Comparison of ENCODE assay signal across 8 cellular contexts in genomic region chr3:120145498-120146285, GRCh38. TPM values are rescaled to one million over a fixed set of nuclear protein-coding genes. Genes with fewer than 3 reads are reported as not detected.
DNase-seq lines count a peak whose midpoint lies in the region; ATAC-seq and TF ChIP-seq lines count a peak whose summit lies in the region.

No MANE protein-coding gene starts in this region.

- CTCF ChIA-PET in IMR-90 (lab: Yijun Ruan, JAX): no interaction called here

- H4K91ac ChIP-seq in IMR-90 (ENCODE audit: insufficient read depth, low read depth, low read length): peak overlapping the region; percentile 44

- H3K4ac ChIP-seq in IMR-90 (ENCODE audit: low read depth, low read length): peak overlapping the region; percentile 48

- H4K20me1 ChIP-seq in IMR-90 (ENCODE audit: insufficient read depth, low read length): no peaks in the 10 kb centered on the region

- ATAC-seq in IMR-90 (ENCODE audit: low read depth) (peak; percentile 53), GM18870 (IDR thresholded peaks at IDR 0.05; ENCODE audit: unreplicated experiment) (no peak), T-helper 17 cell (no peak)
- ATAC-seq in stimulated activated naive CD8-positive, alpha-beta T cell treated with anti-CD3 and anti-CD28 coated beads, Interleukin-15, amount 100 ng/mL, for 72 hours: peak; percentile 91

- H2AK9ac ChIP-seq in IMR-90 (replicated peaks; ENCODE audit: low read depth, low read length, poor library complexity): no peak overlapping the region

- H3K27ac ChIP-seq in IMR-90 (ENCODE audit: insufficient read depth, low read length): no peak overlapping the region

- H3K23ac ChIP-seq in IMR-90 (ENCODE audit: low read depth, low read length): peak overlapping the region; percentile 31; the same call in 1 of the 2 replicates

- peaks cover 37% of the 10 kb centered on the region for H3K4me1 Mint-ChIP-seq in stimulated activated naive CD8-positive, alpha-beta T cell treated with anti-CD3 and anti-CD28 coated beads, Interleukin-15, amount 100 ng/mL, for 72 hours
- peaks cover 12% of the 10 kb centered on the region for H3K4me1 Mint-ChIP-seq in T-helper 17 cell

- H2BK20ac ChIP-seq in IMR-90 (ENCODE audit: low read depth, low read length): peak overlapping the region; percentile 54; the same call in 1 of the 2 replicates

- no peaks in the 10 kb centered on the region for H3K27me3 ChIP-seq in IMR-90 (ENCODE audit: control insufficient read depth, insufficient read depth, low read length)

- no peak overlapping the region for H3K56ac ChIP-seq in IMR-90 (ENCODE audit: extremely low read depth, insufficient read depth, low read length)

- peak overlapping the region; percentile 3; the same call in 1 of the 2 replicates for H3K14ac ChIP-seq in IMR-90 (replicated peaks; ENCODE audit: low read depth, low read length)

- H3K36me3 Mint-ChIP-seq in T-helper 17 cell (ENCODE audit: low read depth): no peaks in the 10 kb centered on the region

- H3K4me2 ChIP-seq in IMR-90 (ENCODE audit: low read depth, low read length): no peak overlapping the region

- no peak overlapping the region for H3K27ac Mint-ChIP-seq in stimulated activated naive CD8-positive, alpha-beta T cell treated with anti-CD3 and anti-CD28 coated beads, Interleukin-15, amount 100 ng/mL, for 72 hours
- no peak overlapping the region for H3K27ac Mint-ChIP-seq in T-helper 17 cell

- TF ChIP-seq CTCF in IMR-90 (conservative IDR thresholded peaks at IDR 0.05; ENCODE audit: low read depth, low read length): no peak

- TF ChIP-seq RAD21 in IMR-90 (IDR thresholded peaks at IDR 0.05; ENCODE audit: low read length): no peak

- in situ Hi-C loops in IMR-90 (cut with MboI; ENCODE audit: low sequenced_read_pairs): no loop called here

- no peak overlapping the region for H2AFZ ChIP-seq in IMR-90 (replicated peaks; ENCODE audit: low read length, poor library complexity)

- POLR2A ChIA-PET in IMR-90 (lab: Charles Lee; ENCODE audit: unreplicated experiment): interaction anchor here (1.1 kb wide), 1 partner anchor 41 kb away, joined by 3 read pairs; no protein-coding TSS in a partner anchor

- intact Hi-C loops in IMR-90 (cut with micrococcal nuclease): no loop called here

- dilution Hi-C loops in IMR-90 (cut with HindIII; ENCODE audit: low sequenced_read_pairs, unreplicated experiment): no loop called here

- H3K9me3 ChIP-seq in IMR-90 (ENCODE audit: control insufficient read depth, insufficient read depth, low read length): no peaks in the 10 kb centered on the region
- no peaks in the 10 kb centered on the region for H3K9me3 ChIP-seq in T-helper 17 cell (ENCODE audit: control insufficient read depth, low read length, poor library complexity, severe bottlenecking)

- peaks cover 7% of the 10 kb centered on the region for H3K9me1 ChIP-seq in IMR-90 (ENCODE audit: insufficient read depth, low read length)

- no peaks in the 10 kb centered on the region for H3K36me3 ChIP-seq in IMR-90 (ENCODE audit: control insufficient read depth, insufficient read depth, low read length)

- H2BK120ac ChIP-seq in IMR-90 (ENCODE audit: low read depth, low read length): peak overlapping the region; percentile 35; the same call in 1 of the 2 replicates

- TF ChIP-seq POLR2A in IMR-90 (IDR thresholded peaks at IDR 0.05; ENCODE audit: low read depth, low read length): no peak

- H3K27me3 Mint-ChIP-seq in stimulated activated naive CD8-positive, alpha-beta T cell treated with anti-CD3 and anti-CD28 coated beads, Interleukin-15, amount 100 ng/mL, for 72 hours: no peaks in the 10 kb centered on the region
- H3K27me3 Mint-ChIP-seq in T-helper 17 cell: no peaks in the 10 kb centered on the region

- no peak overlapping the region for H3K4me3 Mint-ChIP-seq in stimulated activated naive CD8-positive, alpha-beta T cell treated with anti-CD3 and anti-CD28 coated beads, Interleukin-15, amount 100 ng/mL, for 72 hours
- no peak overlapping the region for H3K4me3 Mint-ChIP-seq in T-helper 17 cell

- no peak overlapping the region for H2BK5ac ChIP-seq in IMR-90 (ENCODE audit: low read depth, low read length, poor library complexity, severe bottlenecking)

- peak overlapping the region in 1 of 2 experiments; percentile 40; a peak in 1 of 4 replicates for H4K8ac ChIP-seq in IMR-90 (ENCODE audit: low read depth in 2 of 2, low read length in 2 of 2)

- no peak overlapping the region for H3K9ac ChIP-seq in IMR-90 (ENCODE audit: low read depth, low read length)

- peaks cover 12% of the 10 kb centered on the region for H3K4me1 ChIP-seq in IMR-90 (ENCODE audit: control insufficient read depth, insufficient read depth, low read length)

- H3K79me1 ChIP-seq in IMR-90 (ENCODE audit: low read depth in 1 of 2, low read length in 2 of 2): no peaks in the 10 kb centered on the region

- H3K4me3 ChIP-seq in IMR-90 (ENCODE audit: insufficient read depth, low read depth, low read length): no peak overlapping the region

- DNase-seq in activated T-cell treated with anti-CD3 and anti-CD28 coated beads for 24 hours (ENCODE audit: low read depth) (peak; percentile 17), IMR-90 (peak; percentile 41), dermis blood vessel endothelial cell (peak; percentile 27), T-helper 17 cell (no peak), SKM-1 treated with dmso at 0.1 percent for 144 hours (lab: John Stamatoyannopoulos, UW; ENCODE audit: unreplicated experiment) (no peak)
- DNase-seq in activated T-cell treated with anti-CD3 and anti-CD28 coated beads, Interleukin-2, amount 50 U/mL, for 1 hour: no peak
- DNase-seq in stimulated activated naive CD8-positive, alpha-beta T cell treated with anti-CD3 and anti-CD28 coated beads, Interleukin-15, amount 100 ng/mL, for 72 hours: peak; percentile 23 to 27

- BruUV-seq in IMR-90 (replicated peaks; lab: Mats Ljungman, UMichigan): no TSS peak

- no peak overlapping the region for H3K18ac ChIP-seq in IMR-90 (ENCODE audit: low read depth, low read length)

- peak overlapping the region; percentile 29 for H2AK5ac ChIP-seq in IMR-90 (ENCODE audit: low read depth, low read length)

- no peak overlapping the region for H4K5ac ChIP-seq in IMR-90 (ENCODE audit: low read depth, low read length)

- no peaks in the 10 kb centered on the region for H3K9me3 Mint-ChIP-seq in stimulated activated naive CD8-positive, alpha-beta T cell treated with anti-CD3 and anti-CD28 coated beads, Interleukin-15, amount 100 ng/mL, for 72 hours

- WGBS in IMR-90 (ENCODE audit: extremely low coverage in 2 of 2, insufficient read length in 1 of 2), 2 experiments: no CpG with 5 or more reads among the region's 3 CpGs

- peak overlapping the region; percentile 60; the same call in 2 of the 3 replicates for H2BK15ac ChIP-seq in IMR-90 (ENCODE audit: low read depth, low read length)

TF ChIP-seq in IMR-90, 13 proteins besides CTCF, POLR2A, EP300 and RAD21:
- TF ChIP-seq CHD1 (IDR thresholded peaks at IDR 0.05; ENCODE audit: low read depth, low read length) (no peak), MAFK (IDR thresholded peaks at IDR 0.05; ENCODE audit: low read depth, low read length) (peak; percentile 57), RCOR1 (IDR thresholded peaks at IDR 0.05; ENCODE audit: insufficient replicate concordance, low read length) (no peak), CEBPB (IDR thresholded peaks at IDR 0.05; ENCODE audit: low read depth, low read length) (no peak), FOS (IDR thresholded peaks at IDR 0.05; ENCODE audit: low read depth, low read length) (peak; percentile 28; the same call in 1 of the 2 replicates), MAZ (IDR thresholded peaks at IDR 0.05; ENCODE audit: borderline replicate concordance, low read depth, low read length) (no peak)

RNA-seq across cellular contexts. Expression of gene GSK3B, which starts 51.4 kb away (rescaled TPM):
- total RNA-seq in IMR-90 (2012; rRNA removed) (33.2 and 39.7 TPM in 2 replicates), dermis blood vessel endothelial cell (48.0 and 65.3 TPM in 2 replicates), T-helper 17 cell (10 to 100 TPM; 42.2 to 45.2 TPM)
- 19.2 and 21.4 TPM in 2 replicates for polyA plus RNA-seq in IMR-90 (2012; rRNA removed)
- 5.4 and 7.8 TPM in 2 replicates for polyA plus RNA-seq in IMR-90 (2012; cell fraction: cytosol; rRNA removed)
- 2.7 and 13.0 TPM in 2 replicates for polyA plus RNA-seq in IMR-90 (2012; cell fraction: nucleus; rRNA removed; ENCODE audit: low replicate concordance)

Comparison
In these comparisons a context has a peak if more than half of its experiments do, and no peak if none do; other contexts are left out.
1. DNase-seq: peak in activated T-cell treated with anti-CD3 and anti-CD28 coated beads for 24 hours (single experiment), IMR-90 (single experiment), dermis blood vessel endothelial cell (single experiment) and stimulated activated naive CD8-positive, alpha-beta T cell treated with anti-CD3 and anti-CD28 coated beads, Interleukin-15, amount 100 ng/mL, for 72 hours (2 of 2); none in activated T-cell treated with anti-CD3 and anti-CD28 coated beads, Interleukin-2, amount 50 U/mL, for 1 hour (single experiment), T-helper 17 cell (0 of 3) and SKM-1 treated with dmso at 0.1 percent for 144 hours (single experiment).
2. ATAC-seq: peak in IMR-90 (single experiment) and stimulated activated naive CD8-positive, alpha-beta T cell treated with anti-CD3 and anti-CD28 coated beads, Interleukin-15, amount 100 ng/mL, for 72 hours (single experiment); none in GM18870 (single experiment) and T-helper 17 cell (single experiment).